Comparison of ENCODE assay signal across 8 cellular contexts in genomic region chr11:13105237-13105844, GRCh38.
A peak's percentile ranks its signal among the peaks of the same experiment; 100 is the strongest.
DNase-seq lines count a peak whose midpoint lies in the region; ATAC-seq and TF ChIP-seq lines count a peak whose summit lies in the region.

No MANE protein-coding gene starts in this region.

- DNase-seq in DMS153 (lab: John Stamatoyannopoulos, UW) (peak; percentile 89), NCI-H1417 (lab: John Stamatoyannopoulos, UW) (peak; percentile 61 to 92 (median 72)), body of pancreas (peak; percentile 10 to 37 (median 22)), CD1c-positive myeloid dendritic cell (ENCODE audit: extremely low spot score) (no peak), GF-D8 (lab: John Stamatoyannopoulos, UW) (no peak)
- DNase-seq in effector memory CD4-positive, alpha-beta T cell, result no peak
- DNase-seq in activated CD8-positive, alpha-beta memory T cell treated with anti-CD3 and anti-CD28 coated beads, Interleukin-2, amount 10 ng/mL, durations not matched to agents 7 days and 5 days, result no peak

- peaks cover 1% of the 10 kb centered on the region for H3K36me3 Mint-ChIP-seq in activated CD8-positive, alpha-beta memory T cell treated with anti-CD3 and anti-CD28 coated beads, Interleukin-2, amount 10 ng/mL, durations not matched to agents 7 days and 5 days

- peaks cover 4% of the 10 kb centered on the region for H3K9me3 Mint-ChIP-seq in activated CD8-positive, alpha-beta memory T cell treated with anti-CD3 and anti-CD28 coated beads, Interleukin-2, amount 10 ng/mL, durations not matched to agents 7 days and 5 days (ENCODE audit: low read depth)

- H3K36me3 ChIP-seq in body of pancreas (replicated peaks in 1 of 2; ENCODE audit: insufficient read depth in 1 of 2, low read depth in 2 of 2), result no peaks in the 10 kb centered on the region
- H3K36me3 ChIP-seq in effector memory CD4-positive, alpha-beta T cell (ENCODE audit: control insufficient read depth, insufficient read depth, low read length), result no peaks in the 10 kb centered on the region

- no peak for TF ChIP-seq POLR2A in body of pancreas (IDR thresholded peaks at IDR 0.05)

- no peak overlapping the region for H3K27ac ChIP-seq in body of pancreas
- H3K27ac ChIP-seq in effector memory CD4-positive, alpha-beta T cell (ENCODE audit: insufficient read depth, low read length, poor library complexity, severe bottlenecking), result no peak overlapping the region

- H3K4me1 Mint-ChIP-seq in activated CD8-positive, alpha-beta memory T cell treated with anti-CD3 and anti-CD28 coated beads, Interleukin-2, amount 10 ng/mL, durations not matched to agents 7 days and 5 days, result no peaks in the 10 kb centered on the region

- CTCF ChIA-PET in activated CD8-positive, alpha-beta memory T cell treated with anti-CD3 and anti-CD28 coated beads, Interleukin-2, amount 10 ng/mL, durations not matched to agents 7 days and 5 days (lab: Charles Lee), result no interaction called here

- 8 to 10% methylated on average over 4 of the region's 4 CpGs for WGBS in body of pancreas, 2 donors

- H3K4me3 ChIP-seq in body of pancreas, result no peak overlapping the region
- H3K4me3 ChIP-seq in effector memory CD4-positive, alpha-beta T cell (ENCODE audit: insufficient read depth, low read depth, low read length, poor library complexity, severe bottlenecking), result no peak overlapping the region

- H3K27me3 Mint-ChIP-seq in activated CD8-positive, alpha-beta memory T cell treated with anti-CD3 and anti-CD28 coated beads, Interleukin-2, amount 10 ng/mL, durations not matched to agents 7 days and 5 days, result peaks cover 31% of the 10 kb centered on the region

- H3K4me3 Mint-ChIP-seq in activated CD8-positive, alpha-beta memory T cell treated with anti-CD3 and anti-CD28 coated beads, Interleukin-2, amount 10 ng/mL, durations not matched to agents 7 days and 5 days, result no peak overlapping the region

- peaks cover 13% of the 10 kb centered on the region for H3K4me1 ChIP-seq in body of pancreas
- no peaks in the 10 kb centered on the region for H3K4me1 ChIP-seq in effector memory CD4-positive, alpha-beta T cell (ENCODE audit: control insufficient read depth, insufficient read depth, low read length, poor library complexity, severe bottlenecking)

- intact Hi-C loops in body of pancreas (cut with DNase I), result no loop called here

- H3K27me3 ChIP-seq in body of pancreas, result no peaks in the 10 kb centered on the region
- H3K27me3 ChIP-seq in effector memory CD4-positive, alpha-beta T cell (replicated peaks; ENCODE audit: control insufficient read depth, insufficient read depth, low read length, poor library complexity, severe bottlenecking), result no peaks in the 10 kb centered on the region

- no peak overlapping the region for H3K27ac Mint-ChIP-seq in activated CD8-positive, alpha-beta memory T cell treated with anti-CD3 and anti-CD28 coated beads, Interleukin-2, amount 10 ng/mL, durations not matched to agents 7 days and 5 days

- TF ChIP-seq CTCF in body of pancreas (IDR thresholded peaks at IDR 0.05), result no peak

- ATAC-seq in HG02588 (IDR thresholded peaks at IDR 0.05; ENCODE audit: unreplicated experiment) (peak; percentile 75), body of pancreas (peak; percentile 24)
- ATAC-seq in activated CD8-positive, alpha-beta memory T cell treated with anti-CD3 and anti-CD28 coated beads, Interleukin-2, amount 10 ng/mL, durations not matched to agents 7 days and 5 days, result no peak

- H3K9me3 ChIP-seq in body of pancreas, result no peaks in the 10 kb centered on the region
- H3K9me3 ChIP-seq in effector memory CD4-positive, alpha-beta T cell (ENCODE audit: control insufficient read depth, low read length), result no peaks in the 10 kb centered on the region

Comparison
In these comparisons a context has a peak if more than half of its experiments do, and no peak if none do; other contexts are left out.
1. DNase-seq: peak in DMS153 (single experiment), NCI-H1417 (3 of 3) and body of pancreas (4 of 4); none in CD1c-positive myeloid dendritic cell (single experiment), effector memory CD4-positive, alpha-beta T cell (0 of 3), activated CD8-positive, alpha-beta memory T cell treated with anti-CD3 and anti-CD28 coated beads, Interleukin-2, amount 10 ng/mL, durations not matched to agents 7 days and 5 days (single experiment) and GF-D8 (single experiment).